ENCODE assay signal across 1 cellular context in genomic region chr1:213650603-213651002, GRCh38.
TF ChIP-seq lines count a peak whose summit lies in the region.

No MANE protein-coding gene starts in this region.

TF ChIP-seq in HepG2, 621 proteins besides CTCF, POLR2A, EP300 and RAD21 (continued from another document and continues in another):
- TF ChIP-seq AFF4 (CRISPR knock-in tag; IDR thresholded peaks at IDR 0.05) = no peak
- no peak for TF ChIP-seq ZBTB40 (IDR thresholded peaks at IDR 0.05)
- no peak for TF ChIP-seq ZBTB40 (CRISPR knock-in tag; IDR thresholded peaks at IDR 0.05)
- TF ChIP-seq ZBTB7B (CRISPR knock-in tag; IDR thresholded peaks at IDR 0.05) = no peak
- TF ChIP-seq CC2D1A (CRISPR knock-in tag; IDR thresholded peaks at IDR 0.05) = no peak
- no peak for TF ChIP-seq ATF1 (CRISPR knock-in tag; IDR thresholded peaks at IDR 0.05)
- TF ChIP-seq POLR2G (IDR thresholded peaks at IDR 0.05; ENCODE audit: low read depth, low read length) = no peak
- TF ChIP-seq ZNF784 (CRISPR knock-in tag; IDR thresholded peaks at IDR 0.05; ENCODE audit: borderline replicate concordance) = no peak
- 0 out of 2 replicates have a peak, but pooled peaks have one; percentile 19 for TF ChIP-seq ZNF746 (CRISPR knock-in tag; IDR thresholded peaks at IDR 0.05)
- peak; percentile 71 for TF ChIP-seq BCL6 (CRISPR knock-in tag; IDR thresholded peaks at IDR 0.05)
- peak; percentile 70 for TF ChIP-seq ARID5B (CRISPR knock-in tag; IDR thresholded peaks at IDR 0.05)
- no peak for TF ChIP-seq SALL2 (CRISPR knock-in tag; IDR thresholded peaks at IDR 0.05)
- no peak for TF ChIP-seq SAFB2 (CRISPR knock-in tag; IDR thresholded peaks at IDR 0.05; ENCODE audit: borderline replicate concordance, low read depth)
- TF ChIP-seq ARHGAP35 (CRISPR knock-in tag; IDR thresholded peaks at IDR 0.05; ENCODE audit: borderline replicate concordance) = no peak
- no peak for TF ChIP-seq TFAP4 (IDR thresholded peaks at IDR 0.05; ENCODE audit: borderline replicate concordance, low read depth)
- no peak for TF ChIP-seq ZNF570 (CRISPR knock-in tag; IDR thresholded peaks at IDR 0.05; ENCODE audit: borderline replicate concordance)
- TF ChIP-seq ZBED4 (CRISPR knock-in tag; IDR thresholded peaks at IDR 0.05; ENCODE audit: borderline replicate concordance) = no peak
- TF ChIP-seq YEATS4 (CRISPR knock-in tag; IDR thresholded peaks at IDR 0.05; ENCODE audit: borderline replicate concordance) = no peak
- peak; percentile 41; the same call in 1 of the 2 replicates for TF ChIP-seq KAT8 (CRISPR knock-in tag; IDR thresholded peaks at IDR 0.05)
- TF ChIP-seq ZNF10 (CRISPR knock-in tag; IDR thresholded peaks at IDR 0.05; ENCODE audit: borderline replicate concordance, low read depth) = no peak
- TF ChIP-seq MTA1 (CRISPR knock-in tag; IDR thresholded peaks at IDR 0.05; ENCODE audit: borderline replicate concordance) = no peak
- no peak for TF ChIP-seq MED8 (CRISPR knock-in tag; IDR thresholded peaks at IDR 0.05; ENCODE audit: insufficient replicate concordance)
- TF ChIP-seq GABPA (IDR thresholded peaks at IDR 0.05; ENCODE audit: low read depth, low read length) = no peak
- TF ChIP-seq GABPA (CRISPR knock-in tag; IDR thresholded peaks at IDR 0.05; ENCODE audit: low read depth) = no peak
- TF ChIP-seq HOXA9 (CRISPR knock-in tag; IDR thresholded peaks at IDR 0.05; ENCODE audit: borderline replicate concordance) = no peak
- TF ChIP-seq TBP (CRISPR knock-in tag; IDR thresholded peaks at IDR 0.05) = no peak
- no peak for TF ChIP-seq NCOA5 (CRISPR knock-in tag; IDR thresholded peaks at IDR 0.05)
